Comparison of ENCODE assay signal across 8 cellular contexts in the genomic region with DNA sequence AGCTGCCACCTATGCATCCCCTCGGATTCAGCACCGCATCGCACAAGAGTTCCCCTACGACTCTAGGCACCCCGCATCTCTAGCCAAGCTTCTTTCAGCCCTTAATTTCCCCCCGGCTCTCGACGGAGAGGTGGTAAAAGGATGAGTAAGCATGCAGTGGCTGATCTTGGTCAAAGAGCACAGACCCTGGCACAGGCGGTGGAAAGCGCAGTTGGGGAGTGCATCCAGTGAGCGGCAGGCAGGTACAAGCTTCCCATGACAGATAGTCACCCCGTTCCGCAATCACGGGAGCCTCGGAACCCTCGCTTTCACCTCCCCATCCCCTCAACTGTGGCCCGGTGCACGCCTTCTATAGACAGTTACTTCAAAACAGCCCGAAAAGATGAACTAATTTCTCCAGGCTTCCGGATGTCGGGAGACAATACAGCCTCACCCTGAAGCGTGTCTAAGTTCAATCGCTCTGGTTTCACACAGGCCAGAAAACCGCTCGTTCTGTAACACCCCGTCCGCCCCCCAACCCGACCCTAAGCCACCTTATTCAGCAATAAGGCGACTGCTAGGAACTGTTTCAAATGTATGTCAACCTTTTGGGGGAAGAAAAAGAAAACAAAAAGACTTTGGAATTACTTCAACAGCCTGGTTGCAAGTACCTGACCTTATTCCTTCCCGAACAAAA. TPM values are rescaled to one million over a fixed set of nuclear protein-coding genes. Genes with fewer than 3 reads are reported as not detected.
DNase-seq lines count a peak whose midpoint lies in the region; ATAC-seq and TF ChIP-seq lines count a peak whose summit lies in the region.

No MANE protein-coding gene starts in this region.

- H2BK15ac ChIP-seq in mesendoderm (replicated peaks; ENCODE audit: low read depth) = no peak overlapping the region

- no peak overlapping the region for H3K23ac ChIP-seq in mesendoderm (ENCODE audit: low read length)

- no peak overlapping the region for H2AFZ ChIP-seq in Karpas-422 (ENCODE audit: low read length)

- H4K8ac ChIP-seq in mesendoderm (ENCODE audit: low read depth, low read length) = no peak overlapping the region

- no peaks in the 10 kb centered on the region for H3K9me2 ChIP-seq in Karpas-422 (replicated peaks; ENCODE audit: insufficient read depth, low read length)

- H3K4me1 Mint-ChIP-seq in CD4-positive, alpha-beta T cell (ENCODE audit: low read depth) = peaks cover 59% of the 10 kb centered on the region

- H4K20me1 ChIP-seq in Karpas-422 (ENCODE audit: insufficient read depth, low read depth, low read length) = peaks cover 51% of the 10 kb centered on the region

- no peak overlapping the region for H4K5ac ChIP-seq in mesendoderm (ENCODE audit: low read length)

- peak overlapping the region; percentile 79 for H3K27ac ChIP-seq in CD4-positive, alpha-beta T cell (ENCODE audit: low read depth, low read length)
- H3K27ac ChIP-seq in Karpas-422 (ENCODE audit: low read length) (peak overlapping the region; percentile 81), ectodermal cell (ENCODE audit: insufficient read depth, low read depth, low read length, poor library complexity, severe bottlenecking) (peak overlapping the region; percentile 96), mesendoderm (ENCODE audit: low read depth, low read length) (no peak overlapping the region)

- 2% methylated on average over 30 of the region's 30 CpGs for WGBS in ectodermal cell, 2 experiments
- WGBS in mesendoderm (ENCODE audit: extremely low coverage, insufficient coverage, low lambda C conversion rate) = no CpG with 5 or more reads among the region's 30 CpGs

- intact Hi-C loops in CD4-positive, alpha-beta T cell (cut with DNase I, micrococcal nuclease) = loop anchor here (2.0 to 10.0 kb wide), 6 partner anchors 36 to 1237 kb away; a partner anchor contains a TSS

- peak overlapping the region; percentile 90 for H3K4me3 Mint-ChIP-seq in CD4-positive, alpha-beta T cell

- POLR2A ChIA-PET in CD4-positive, alpha-beta T cell (lab: Charles Lee) = interaction anchor here (1.0 to 2.7 kb wide), 3 partner anchors 114 to 418 kb away, joined by 3 to 42 read pairs (median 6); no protein-coding TSS in a partner anchor

- H3K9ac ChIP-seq in Karpas-422 (ENCODE audit: low read length) (peak overlapping the region; percentile 93), mesendoderm (ENCODE audit: low read length) (peak overlapping the region; percentile 75)

- H3K79me1 ChIP-seq in mesendoderm (ENCODE audit: low read length) = peaks cover 5% of the 10 kb centered on the region

- peak overlapping the region; percentile 19 for H3K4ac ChIP-seq in mesendoderm (ENCODE audit: low read depth, low read length)

- peak; percentile 4 to 51 (median 30) for DNase-seq in CD4-positive, alpha-beta T cell
- DNase-seq in Karpas-422 = peak; percentile 71
- peak; percentile 60 to 73 for DNase-seq in activated CD4-positive, alpha-beta T cell treated with anti-CD3 and anti-CD28 coated beads, Interleukin-2, amount 50 U/mL, for 48 hours
- DNase-seq in mesendoderm = peak; percentile 55
- peak; percentile 48 to 56 for DNase-seq in stimulated activated CD8-positive, alpha-beta memory T cell treated with anti-CD3 and anti-CD28 coated beads, Interleukin-15, amount 100 ng/mL, for 48 hours (ENCODE audit: low read depth in 2 of 2)
- no peak for DNase-seq in GDM1 (lab: John Stamatoyannopoulos, UW)

- H3K18ac ChIP-seq in mesendoderm (ENCODE audit: low read length) = peak overlapping the region; percentile 99

- CTCF ChIA-PET in CD4-positive, alpha-beta T cell (lab: Charles Lee) = interaction anchor here (0.6 to 1.2 kb wide), 5 partner anchors 19 to 167 kb away, joined by 3 to 6 read pairs (median 3); no protein-coding TSS in a partner anchor

- no peaks in the 10 kb centered on the region for H3K27me3 ChIP-seq in CD4-positive, alpha-beta T cell (ENCODE audit: control insufficient read depth, insufficient read depth, low read length)
- H3K27me3 ChIP-seq in Karpas-422 (ENCODE audit: low read length) = no peaks in the 10 kb centered on the region
- H3K27me3 ChIP-seq in ectodermal cell (ENCODE audit: control insufficient read depth, insufficient read depth, low read length, poor library complexity, severe bottlenecking) = peaks cover 4% of the 10 kb centered on the region
- no peaks in the 10 kb centered on the region for H3K27me3 ChIP-seq in mesendoderm (ENCODE audit: insufficient read depth, low read length, poor library complexity)

- H3K56ac ChIP-seq in mesendoderm (ENCODE audit: low read length) = peak overlapping the region; percentile 91

- peaks cover 16% of the 10 kb centered on the region for H3K36me3 Mint-ChIP-seq in CD4-positive, alpha-beta T cell (ENCODE audit: low read depth)

- peaks cover 21% of the 10 kb centered on the region for H3K36me3 ChIP-seq in Karpas-422 (ENCODE audit: insufficient read depth, low read length)
- H3K36me3 ChIP-seq in ectodermal cell (ENCODE audit: control insufficient read depth, insufficient read depth, low read length) = no peaks in the 10 kb centered on the region
- no peaks in the 10 kb centered on the region for H3K36me3 ChIP-seq in mesendoderm (ENCODE audit: control insufficient read depth, insufficient read depth, low read length)

- no peaks in the 10 kb centered on the region for H3K27me3 Mint-ChIP-seq in CD4-positive, alpha-beta T cell

- no peak overlapping the region for H2BK5ac ChIP-seq in mesendoderm (ENCODE audit: low read length)

- no peaks in the 10 kb centered on the region for H3K9me3 Mint-ChIP-seq in CD4-positive, alpha-beta T cell

- no peak overlapping the region for H2AK5ac ChIP-seq in mesendoderm (ENCODE audit: low read length)

- H3K4me1 ChIP-seq in Karpas-422 (ENCODE audit: low read length) (peaks cover 14% of the 10 kb centered on the region), ectodermal cell (ENCODE audit: control insufficient read depth, insufficient read depth, low read length) (no peaks in the 10 kb centered on the region), mesendoderm (ENCODE audit: control insufficient read depth, low read depth, low read length) (no peaks in the 10 kb centered on the region)

- H3K27ac Mint-ChIP-seq in CD4-positive, alpha-beta T cell = peak overlapping the region; percentile 98

- H3K4me3 ChIP-seq in Karpas-422 (ENCODE audit: low read length) (peak overlapping the region; percentile 99), ectodermal cell (ENCODE audit: insufficient read depth, low read depth, low read length) (peak overlapping the region; percentile 86), mesendoderm (ENCODE audit: low read length) (peak overlapping the region; percentile 58)

- H3K79me2 ChIP-seq in Karpas-422 (ENCODE audit: low read length) = peaks cover 58% of the 10 kb centered on the region
- peaks cover 56% of the 10 kb centered on the region for H3K79me2 ChIP-seq in mesendoderm (ENCODE audit: control insufficient read depth, insufficient read depth, low read length)

- peak overlapping the region; percentile 77 for H3K4me2 ChIP-seq in Karpas-422 (ENCODE audit: low read depth, low read length, poor library complexity, severe bottlenecking)
- H3K4me2 ChIP-seq in mesendoderm (ENCODE audit: low read length) = peak overlapping the region; percentile 72

- no peaks in the 10 kb centered on the region for H3K9me3 ChIP-seq in CD4-positive, alpha-beta T cell (ENCODE audit: control insufficient read depth, low read length)
- no peaks in the 10 kb centered on the region; the same call in 1 of the 2 replicates for H3K9me3 ChIP-seq in Karpas-422 (ENCODE audit: low read length)
- H3K9me3 ChIP-seq in ectodermal cell (ENCODE audit: control insufficient read depth, low read length) = no peaks in the 10 kb centered on the region

- H2BK120ac ChIP-seq in mesendoderm (ENCODE audit: low read depth, low read length) = no peak overlapping the region

- peak; percentile 5 for ATAC-seq in CD4-positive, alpha-beta T cell (ENCODE audit: poor library complexity)
- no peak for ATAC-seq in GM21737 (IDR thresholded peaks at IDR 0.05; ENCODE audit: unreplicated experiment)

- TF ChIP-seq CTCF in CD4-positive, alpha-beta T cell (IDR thresholded peaks at IDR 0.05) = no peak

RNA-seq across cellular contexts. Expression of a gene that starts 1.5 kb away (rescaled TPM):
- 10 to 100 TPM; 40.3 to 42.6 TPM for total RNA-seq in CD4-positive, alpha-beta T cell
- total RNA-seq in Karpas-422 (2014; rRNA removed; shearing (Covaris generic); ENCODE audit: low replicate concordance) = 45.6 and 47.5 TPM in 2 replicates
- 99.6 TPM for polyA plus RNA-seq in ectodermal cell (2013, experiment 1 of 4)
- 95.5 TPM for polyA plus RNA-seq in ectodermal cell (2013, experiment 2 of 4)
- 87.2 TPM for polyA plus RNA-seq in ectodermal cell (2013, experiment 3 of 4)
- polyA plus RNA-seq in ectodermal cell (2013, experiment 4 of 4) = 89.9 TPM
- polyA plus RNA-seq in mesendoderm (2013, experiment 1 of 2) = 85.1 TPM
- polyA plus RNA-seq in mesendoderm (2013, experiment 2 of 2) = 85.3 TPM
